8 cellular contexts compared by ENCODE assay signal in the genomic region with DNA sequence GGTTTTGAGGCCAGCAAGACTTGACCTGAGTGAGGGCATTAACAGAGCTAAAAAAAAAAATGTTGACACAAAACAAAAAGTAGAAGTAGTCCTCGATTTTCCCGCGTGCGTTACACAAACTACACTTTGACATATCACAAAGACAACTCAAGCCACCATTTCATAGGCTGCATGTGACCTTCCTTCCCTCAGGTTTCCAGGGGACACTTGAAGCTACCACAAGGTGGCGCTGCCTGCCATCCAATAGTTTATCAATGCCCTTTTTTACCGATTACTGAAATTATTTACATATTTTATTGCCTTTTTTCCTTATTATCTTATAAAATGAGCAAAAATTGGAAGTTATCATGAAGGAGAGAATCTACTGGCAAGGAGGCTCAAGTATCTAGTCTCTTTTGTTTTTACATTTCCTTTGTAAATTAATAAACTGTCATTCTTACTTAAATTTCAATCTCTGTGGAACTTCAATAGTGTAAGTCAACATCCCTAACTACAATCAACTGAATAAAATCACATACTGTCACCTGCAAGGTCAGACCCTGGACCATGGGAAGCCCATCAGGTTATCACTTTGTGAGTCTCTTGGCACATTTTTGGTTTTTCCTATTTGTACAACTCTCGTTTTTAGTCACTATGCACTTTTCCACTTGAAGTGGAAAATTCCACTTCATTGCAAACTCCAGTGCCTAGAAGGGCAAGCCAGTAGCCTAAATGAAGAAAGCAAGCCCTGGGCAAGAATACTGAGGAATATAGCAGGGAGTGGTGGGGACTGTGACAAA.
DNase-seq lines count a peak whose midpoint lies in the region; ATAC-seq and TF ChIP-seq lines count a peak whose summit lies in the region.

No MANE protein-coding gene starts in this region.

- no peaks in the 10 kb centered on the region for H3K27me3 ChIP-seq in heart left ventricle

- WGBS in heart left ventricle, 4 donors, result 7 to 13% (median 10%) methylated on average over 7 of the region's 7 CpGs

- peak overlapping the region; percentile 71 for H3K27ac Mint-ChIP-seq in activated naive CD8-positive, alpha-beta T cell treated with anti-CD3 and anti-CD28 coated beads, Interleukin-2, amount 10 ng/mL, durations not matched to agents 7 days and 5 days

- POLR2A ChIA-PET in activated naive CD8-positive, alpha-beta T cell treated with anti-CD3 and anti-CD28 coated beads, Interleukin-2, amount 10 ng/mL, durations not matched to agents 7 days and 5 days (lab: Charles Lee), result interaction anchor here (0.7 kb wide), 1 partner anchor 85 kb away, joined by 5 read pairs; a partner anchor contains a TSS

- TF ChIP-seq CTCF in C4-2B (conservative IDR thresholded peaks at IDR 0.05) (peak; percentile 98), heart left ventricle (IDR thresholded peaks at IDR 0.05) (peak; percentile 84 to 98 (median 94))

- ATAC-seq in GM21367 (IDR thresholded peaks at IDR 0.05; ENCODE audit: unreplicated experiment), result peak; percentile 47
- peak; percentile 46 for ATAC-seq in activated naive CD8-positive, alpha-beta T cell treated with anti-CD3 and anti-CD28 coated beads, Interleukin-2, amount 10 ng/mL, durations not matched to agents 7 days and 5 days (ENCODE audit: low read depth)
- ATAC-seq in heart left ventricle, result peak in 3 of 4 donors; percentile 51 to 63 (median 59)
- ATAC-seq in sciatic nerve, result peak; percentile 73
- no peak for ATAC-seq in HG02840 (IDR thresholded peaks at IDR 0.05; ENCODE audit: low FRiP score, unreplicated experiment)

- H3K36me3 ChIP-seq in heart left ventricle, result no peaks in the 10 kb centered on the region

- H3K27me3 Mint-ChIP-seq in activated naive CD8-positive, alpha-beta T cell treated with anti-CD3 and anti-CD28 coated beads, Interleukin-2, amount 10 ng/mL, durations not matched to agents 7 days and 5 days, result peaks cover 4% of the 10 kb centered on the region

- peaks cover 22% of the 10 kb centered on the region for H3K4me1 Mint-ChIP-seq in activated naive CD8-positive, alpha-beta T cell treated with anti-CD3 and anti-CD28 coated beads, Interleukin-2, amount 10 ng/mL, durations not matched to agents 7 days and 5 days

- H3K27ac ChIP-seq in C4-2B (no peak overlapping the region), heart left ventricle (no peak overlapping the region)

- intact Hi-C loops in heart left ventricle (cut with DNase I), result loop anchor here (1.0 to 10.0 kb wide), 8 partner anchors 83 to 430 kb away; a partner anchor contains a TSS
- intact Hi-C loops in sciatic nerve (cut with DNase I), result no loop called here

- peaks cover 2% of the 10 kb centered on the region for H3K36me3 Mint-ChIP-seq in activated naive CD8-positive, alpha-beta T cell treated with anti-CD3 and anti-CD28 coated beads, Interleukin-2, amount 10 ng/mL, durations not matched to agents 7 days and 5 days

- no peak for TF ChIP-seq POLR2A in heart left ventricle (IDR thresholded peaks at IDR 0.05)

- no peak overlapping the region for H3K4me3 ChIP-seq in heart left ventricle

- no peaks in the 10 kb centered on the region for H3K9me3 Mint-ChIP-seq in activated naive CD8-positive, alpha-beta T cell treated with anti-CD3 and anti-CD28 coated beads, Interleukin-2, amount 10 ng/mL, durations not matched to agents 7 days and 5 days

- DNase-seq in NCI-H1092 (lab: John Stamatoyannopoulos, UW), result peak; percentile 29
- peak; percentile 54 for DNase-seq in SW480 (ENCODE audit: low spot score)
- peak; percentile 75 for DNase-seq in activated naive CD8-positive, alpha-beta T cell treated with anti-CD3 and anti-CD28 coated beads, Interleukin-2, amount 10 ng/mL, durations not matched to agents 7 days and 5 days
- DNase-seq in heart left ventricle, result peak; percentile 46 to 71 (median 59)
- DNase-seq in sciatic nerve (ENCODE audit: low spot score), result peak; percentile 83

- peak overlapping the region; percentile 59 for H3K4me3 Mint-ChIP-seq in activated naive CD8-positive, alpha-beta T cell treated with anti-CD3 and anti-CD28 coated beads, Interleukin-2, amount 10 ng/mL, durations not matched to agents 7 days and 5 days

- no peaks in the 10 kb centered on the region for H3K9me3 ChIP-seq in heart left ventricle

- H3K4me1 ChIP-seq in heart left ventricle, result peaks cover 0 to 12% (median 0%) of the 10 kb centered on the region in 12 donors

Comparison
In these comparisons a context has a peak if more than half of its experiments do, and no peak if none do; other contexts are left out.
1. DNase-seq: peak in every context shown above with its lines; median percentile 83 in sciatic nerve; 75 in activated naive CD8-positive, alpha-beta T cell treated with anti-CD3 and anti-CD28 coated beads, Interleukin-2, amount 10 ng/mL, durations not matched to agents 7 days and 5 days; 59 in heart left ventricle; 54 in SW480; 29 in NCI-H1092.